Comparison of ENCODE assay signal across 13 cellular contexts in genomic region chr7:36747251-36747968, GRCh38. TPM values are rescaled to one million over a fixed set of nuclear protein-coding genes. Genes with fewer than 3 reads are reported as not detected.
DNase-seq lines count a peak whose midpoint lies in the region; ATAC-seq and TF ChIP-seq lines count a peak whose summit lies in the region.
"Had no signal": no experiment of that assay in that cellular context is flagged by ENCODE, and none has a peak within 500 bp of the region (broad histone marks: within the 10 kb centered on the region; RNA-seq: fewer than 3 reads in every experiment).

No MANE protein-coding gene starts in this region.

- H3K9me3 ChIP-seq in right lobe of liver: no peaks in the 10 kb centered on the region
- no peaks in the 10 kb centered on the region for H3K9me3 ChIP-seq in CD4-positive, alpha-beta T cell (ENCODE audit: control insufficient read depth, low read length)

- H3K9me3 Mint-ChIP-seq in CD14-positive monocyte: peaks cover 0 to 2% (median 0%) of the 10 kb centered on the region in 7 donors
- H3K9me3 Mint-ChIP-seq in CD4-positive, alpha-beta T cell: no peaks in the 10 kb centered on the region

- H3K36me3 ChIP-seq in KMS-11 (ENCODE audit: insufficient read depth) (no peaks in the 10 kb centered on the region), brain microvascular endothelial cell (replicated peaks) (no peaks in the 10 kb centered on the region), right lobe of liver (no peaks in the 10 kb centered on the region)

- H3K4me3 ChIP-seq in KMS-11 (IDR thresholded peaks at IDR 0.05; ENCODE audit: insufficient read depth, low read depth, low read length): no peak overlapping the region
- no peak overlapping the region for H3K4me3 ChIP-seq in brain microvascular endothelial cell (ENCODE audit: low read depth, low read length)
- H3K4me3 ChIP-seq in right lobe of liver: peak overlapping the region in 2 of 3 donors; percentile 5 to 18

- H4K20me1 ChIP-seq in KMS-11 (ENCODE audit: insufficient read depth): no peaks in the 10 kb centered on the region

- peaks cover 0 to 2% (median 2%) of the 10 kb centered on the region in 3 donors for H3K27me3 Mint-ChIP-seq in CD14-positive monocyte (ENCODE audit: low read depth in 3 of 3)
- no peaks in the 10 kb centered on the region for H3K27me3 Mint-ChIP-seq in CD4-positive, alpha-beta T cell

- 22% methylated on average over 4 of the region's 4 CpGs for WGBS in right lobe of liver (ENCODE audit: insufficient coverage, low coverage, low lambda C conversion rate, missing lambda C conversion rate)

- CTCF ChIA-PET in CD4-positive, alpha-beta T cell (lab: Charles Lee): interaction anchor here (1.3 kb wide), 1 partner anchor 29 kb away, joined by 3 read pairs; no protein-coding TSS in a partner anchor

- H3K36me3 Mint-ChIP-seq in CD14-positive monocyte: peaks cover 2 to 5% of the 10 kb centered on the region in 2 donors
- no peaks in the 10 kb centered on the region for H3K36me3 Mint-ChIP-seq in CD4-positive, alpha-beta T cell (ENCODE audit: low read depth)

- peaks cover 93% of the 10 kb centered on the region for H3K4me1 Mint-ChIP-seq in CD14-positive monocyte
- peaks cover 11% of the 10 kb centered on the region for H3K4me1 Mint-ChIP-seq in CD4-positive, alpha-beta T cell (ENCODE audit: low read depth)

- in situ Hi-C loops in brain microvascular endothelial cell (cut with HindIII; ENCODE audit: low pct_ligation_motif_present, low sequenced_read_pairs): no loop called here

- H3K27ac ChIP-seq in KMS-11: no peak overlapping the region
- no peak overlapping the region for H3K27ac ChIP-seq in brain microvascular endothelial cell
- H3K27ac ChIP-seq in right lobe of liver: peak overlapping the region; percentile 80 to 98 (median 97)
- no peak overlapping the region for H3K27ac ChIP-seq in CD4-positive, alpha-beta T cell (ENCODE audit: low read depth, low read length)
- H3K27ac ChIP-seq: parathyroid adenoma had no signal

- POLR2A ChIA-PET in CD4-positive, alpha-beta T cell (lab: Charles Lee): interaction anchor here (0.6 to 0.8 kb wide), 3 partner anchors 15 to 30 kb away, joined by 3 read pairs; no protein-coding TSS in a partner anchor

- H3K4me1 ChIP-seq in KMS-11 (ENCODE audit: low read depth, poor library complexity, severe bottlenecking) (peaks cover 26% of the 10 kb centered on the region), right lobe of liver (peaks cover 0 to 40% (median 10%) of the 10 kb centered on the region in 4 donors)
- H3K4me1 ChIP-seq: parathyroid adenoma had no signal

- DNase-seq in CD14-positive monocyte (ENCODE audit: low spot score) (no peak), brain microvascular endothelial cell (peak; percentile 9), right lobe of liver (peak; percentile 60 to 61 (median 60)), AML-193 (lab: John Stamatoyannopoulos, UW) (no peak), HCEC 1CT (no peak), NCI-H1436 (lab: John Stamatoyannopoulos, UW) (no peak)
- no peak for DNase-seq in CD4-positive, alpha-beta T cell
- DNase-seq: aorta; CD4-positive, alpha-beta memory T cell; NCI-H1694; NK-92 treated with Interleukin-12 subunit alpha and Interleukin-12 subunit beta, amount 100 ng/mL, for 24 hours had no signal

- no peak for TF ChIP-seq POLR2A in right lobe of liver (IDR thresholded peaks at IDR 0.05)

- no peaks in the 10 kb centered on the region for H3K79me2 ChIP-seq in KMS-11 (ENCODE audit: insufficient read depth, low read depth)
- H3K79me2 ChIP-seq: parathyroid adenoma had no signal

- peak overlapping the region; percentile 26 for H3K4me2 ChIP-seq in KMS-11

- peak overlapping the region in 1 of 2 donors; percentile 35 for H3K4me3 Mint-ChIP-seq in CD14-positive monocyte
- no peak overlapping the region for H3K4me3 Mint-ChIP-seq in CD4-positive, alpha-beta T cell

- ATAC-seq in right lobe of liver: peak; percentile 69 to 80 (median 74)
- no peak for ATAC-seq in CD4-positive, alpha-beta T cell (ENCODE audit: poor library complexity)

- H3K27me3 ChIP-seq in KMS-11 (ENCODE audit: insufficient read depth, low read depth): no peaks in the 10 kb centered on the region
- H3K27me3 ChIP-seq in brain microvascular endothelial cell (replicated peaks): no peaks in the 10 kb centered on the region
- H3K27me3 ChIP-seq in right lobe of liver: no peaks in the 10 kb centered on the region
- H3K27me3 ChIP-seq in CD4-positive, alpha-beta T cell (ENCODE audit: control insufficient read depth, insufficient read depth, low read length): no peaks in the 10 kb centered on the region

- TF ChIP-seq CTCF in CD14-positive monocyte (IDR thresholded peaks at IDR 0.05): no peak
- no peak for TF ChIP-seq CTCF in KMS-11 (conservative IDR thresholded peaks at IDR 0.05; ENCODE audit: low read depth, low read length)
- TF ChIP-seq CTCF in brain microvascular endothelial cell (IDR thresholded peaks at IDR 0.05; ENCODE audit: low read depth, low read length, missing control alignments): no peak
- TF ChIP-seq CTCF in right lobe of liver (IDR thresholded peaks at IDR 0.05): no peak
- TF ChIP-seq CTCF in CD4-positive, alpha-beta T cell (IDR thresholded peaks at IDR 0.05): no peak

- intact Hi-C loops in CD14-positive monocyte (cut with micrococcal nuclease): no loop called here
- intact Hi-C loops in right lobe of liver (cut with DNase I): no loop called here
- intact Hi-C loops in CD4-positive, alpha-beta T cell (cut with DNase I, micrococcal nuclease): no loop called here

- H2AFZ ChIP-seq in KMS-11 (ENCODE audit: low read depth): no peak overlapping the region
- H2AFZ ChIP-seq: parathyroid adenoma had no signal

- H3K27ac Mint-ChIP-seq in CD14-positive monocyte: peak overlapping the region; percentile 89 to 99 (median 98)
- no peak overlapping the region for H3K27ac Mint-ChIP-seq in CD4-positive, alpha-beta T cell

- no peak overlapping the region for H3K9ac ChIP-seq in KMS-11
- H3K9ac ChIP-seq: parathyroid adenoma had no signal

RNA-seq across cellular contexts. Expression of gene AOAH, which starts 23.1 kb away (rescaled TPM):
- 100 to 1,000 TPM; 349 to 467 TPM for polyA plus RNA-seq in CD14-positive monocyte
- 10 to 100 TPM in 1 of 6 experiments, 1 to 10 TPM in 5; 2.9 to 11.3 (median 6.4) TPM for total RNA-seq in right lobe of liver
- total RNA-seq in CD4-positive, alpha-beta T cell: 10 to 100 TPM; 27.5 to 30.3 TPM

Comparison
In these comparisons a context has a peak if more than half of its experiments do, and no peak if none do; other contexts are left out.
1. DNase-seq: peak in brain microvascular endothelial cell (single experiment) and right lobe of liver (3 of 3); none in CD14-positive monocyte (single experiment), CD4-positive, alpha-beta T cell (0 of 10), AML-193 (0 of 2), HCEC 1CT (single experiment) and NCI-H1436 (single experiment).
2. H3K27ac ChIP-seq: peak in right lobe of liver (3 of 3); none in KMS-11 (single experiment), brain microvascular endothelial cell (single experiment) and CD4-positive, alpha-beta T cell (single experiment).
3. H3K4me3 ChIP-seq: peak in right lobe of liver (2 of 3); none in KMS-11 (single experiment) and brain microvascular endothelial cell (single experiment).